1 cellular context compared by ENCODE assay signal in the genomic region with DNA sequence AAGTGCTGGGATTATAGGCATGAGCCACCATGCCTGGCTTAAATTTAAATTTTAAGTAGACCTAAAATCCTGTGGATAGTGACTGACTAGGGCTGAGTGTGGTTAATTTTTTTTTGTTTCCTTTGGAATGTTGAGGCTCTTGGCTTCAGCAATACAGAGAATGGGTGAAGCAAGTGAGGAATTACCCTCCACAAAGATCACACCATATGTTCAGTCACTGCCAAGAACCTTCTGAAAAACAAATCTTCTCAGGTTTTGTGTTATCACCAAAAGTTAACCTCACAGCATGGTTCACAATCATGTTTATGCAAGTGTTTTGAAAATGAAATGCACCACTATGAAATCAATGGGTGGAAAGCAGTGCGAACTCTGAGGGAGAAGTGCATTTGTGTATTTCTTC.
TF ChIP-seq lines count a peak whose summit lies in the region.

No MANE protein-coding gene starts in this region.

TF ChIP-seq in H1, 55 proteins besides CTCF, POLR2A, EP300 and RAD21:
- TF ChIP-seq CBX8 (IDR thresholded peaks at IDR 0.05; ENCODE audit: borderline replicate concordance, low read depth, low read length) (no peak), SUZ12 (IDR thresholded peaks at IDR 0.05; ENCODE audit: low read length) (no peak), BCL11A (IDR thresholded peaks at IDR 0.05; ENCODE audit: low read depth in 2 of 2, low read length in 2 of 2) (no peak), NANOG (IDR thresholded peaks at IDR 0.05; ENCODE audit: insufficient read depth, low read depth, low read length, poor library complexity, severe bottlenecking) (no peak), BRCA1 (IDR thresholded peaks at IDR 0.05; ENCODE audit: low read depth, low read length) (no peak), KDM1A (IDR thresholded peaks at IDR 0.05; ENCODE audit: borderline replicate concordance, low read length) (no peak), TAF7 (optimal IDR thresholded peaks at IDR 0.05; ENCODE audit: borderline replicate concordance, low read depth, low read length) (no peak), SAP30 (IDR thresholded peaks at IDR 0.05; ENCODE audit: insufficient read depth, insufficient replicate concordance, low read length) (no peak), SIRT6 (IDR thresholded peaks at IDR 0.05; ENCODE audit: low read length) (no peak), SIN3A (conservative IDR thresholded peaks at IDR 0.05 in 1 of 2, IDR thresholded peaks at IDR 0.05 in 1 of 2; ENCODE audit: low read depth in 1 of 2, low read length in 2 of 2) (no peak)
